In the genomic region with DNA sequence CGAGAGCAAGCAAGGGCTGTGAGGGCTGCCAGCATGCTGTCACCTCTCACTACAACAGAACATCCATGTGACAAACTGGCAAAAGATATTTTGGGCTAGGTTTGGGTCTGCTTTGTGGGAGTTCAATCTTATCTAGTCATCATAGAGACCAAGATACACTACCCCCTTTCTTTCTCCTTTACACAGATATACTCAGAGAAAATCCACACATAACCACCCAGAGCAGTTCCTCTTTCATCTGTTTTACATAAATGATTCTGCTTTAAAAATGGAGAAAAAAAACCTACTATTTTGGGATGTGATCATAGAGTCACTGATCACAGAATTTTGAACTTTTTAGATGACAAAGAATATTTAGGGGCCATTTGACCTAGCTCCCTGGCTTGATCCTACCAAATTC, we compare ENCODE assay signal across 1 cellular context.
TF ChIP-seq lines count a peak whose summit lies in the region.

No MANE protein-coding gene starts in this region.

TF ChIP-seq in GM23338, 12 proteins besides CTCF, POLR2A, EP300 and RAD21 (continued from another document):
- TF ChIP-seq, protein P1, sequence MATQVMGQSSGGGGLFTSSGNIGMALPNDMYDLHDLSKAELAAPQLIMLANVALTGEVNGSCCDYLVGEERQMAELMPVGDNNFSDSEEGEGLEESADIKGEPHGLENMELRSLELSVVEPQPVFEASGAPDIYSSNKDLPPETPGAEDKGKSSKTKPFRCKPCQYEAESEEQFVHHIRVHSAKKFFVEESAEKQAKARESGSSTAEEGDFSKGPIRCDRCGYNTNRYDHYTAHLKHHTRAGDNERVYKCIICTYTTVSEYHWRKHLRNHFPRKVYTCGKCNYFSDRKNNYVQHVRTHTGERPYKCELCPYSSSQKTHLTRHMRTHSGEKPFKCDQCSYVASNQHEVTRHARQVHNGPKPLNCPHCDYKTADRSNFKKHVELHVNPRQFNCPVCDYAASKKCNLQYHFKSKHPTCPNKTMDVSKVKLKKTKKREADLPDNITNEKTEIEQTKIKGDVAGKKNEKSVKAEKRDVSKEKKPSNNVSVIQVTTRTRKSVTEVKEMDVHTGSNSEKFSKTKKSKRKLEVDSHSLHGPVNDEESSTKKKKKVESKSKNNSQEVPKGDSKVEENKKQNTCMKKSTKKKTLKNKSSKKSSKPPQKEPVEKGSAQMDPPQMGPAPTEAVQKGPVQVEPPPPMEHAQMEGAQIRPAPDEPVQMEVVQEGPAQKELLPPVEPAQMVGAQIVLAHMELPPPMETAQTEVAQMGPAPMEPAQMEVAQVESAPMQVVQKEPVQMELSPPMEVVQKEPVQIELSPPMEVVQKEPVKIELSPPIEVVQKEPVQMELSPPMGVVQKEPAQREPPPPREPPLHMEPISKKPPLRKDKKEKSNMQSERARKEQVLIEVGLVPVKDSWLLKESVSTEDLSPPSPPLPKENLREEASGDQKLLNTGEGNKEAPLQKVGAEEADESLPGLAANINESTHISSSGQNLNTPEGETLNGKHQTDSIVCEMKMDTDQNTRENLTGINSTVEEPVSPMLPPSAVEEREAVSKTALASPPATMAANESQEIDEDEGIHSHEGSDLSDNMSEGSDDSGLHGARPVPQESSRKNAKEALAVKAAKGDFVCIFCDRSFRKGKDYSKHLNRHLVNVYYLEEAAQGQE (IDR thresholded peaks at IDR 0.05; ENCODE audit: unreplicated experiment), result no peak
- TF ChIP-seq ZNF331 (CRISPR knock-in tag; IDR thresholded peaks at IDR 0.05; ENCODE audit: low read depth) (no peak), EZH2 (IDR thresholded peaks at IDR 0.05; ENCODE audit: low read depth, unreplicated experiment) (no peak), CREB1 (CRISPR knock-in tag; IDR thresholded peaks at IDR 0.05; ENCODE audit: low read depth) (no peak), STAT1 (IDR thresholded peaks at IDR 0.05; ENCODE audit: unreplicated experiment) (no peak), JUNB (IDR thresholded peaks at IDR 0.05; ENCODE audit: unreplicated experiment) (no peak), EZH2phosphoT487 (IDR thresholded peaks at IDR 0.05; ENCODE audit: unreplicated experiment) (no peak)
- TF ChIP-seq, protein P2, sequence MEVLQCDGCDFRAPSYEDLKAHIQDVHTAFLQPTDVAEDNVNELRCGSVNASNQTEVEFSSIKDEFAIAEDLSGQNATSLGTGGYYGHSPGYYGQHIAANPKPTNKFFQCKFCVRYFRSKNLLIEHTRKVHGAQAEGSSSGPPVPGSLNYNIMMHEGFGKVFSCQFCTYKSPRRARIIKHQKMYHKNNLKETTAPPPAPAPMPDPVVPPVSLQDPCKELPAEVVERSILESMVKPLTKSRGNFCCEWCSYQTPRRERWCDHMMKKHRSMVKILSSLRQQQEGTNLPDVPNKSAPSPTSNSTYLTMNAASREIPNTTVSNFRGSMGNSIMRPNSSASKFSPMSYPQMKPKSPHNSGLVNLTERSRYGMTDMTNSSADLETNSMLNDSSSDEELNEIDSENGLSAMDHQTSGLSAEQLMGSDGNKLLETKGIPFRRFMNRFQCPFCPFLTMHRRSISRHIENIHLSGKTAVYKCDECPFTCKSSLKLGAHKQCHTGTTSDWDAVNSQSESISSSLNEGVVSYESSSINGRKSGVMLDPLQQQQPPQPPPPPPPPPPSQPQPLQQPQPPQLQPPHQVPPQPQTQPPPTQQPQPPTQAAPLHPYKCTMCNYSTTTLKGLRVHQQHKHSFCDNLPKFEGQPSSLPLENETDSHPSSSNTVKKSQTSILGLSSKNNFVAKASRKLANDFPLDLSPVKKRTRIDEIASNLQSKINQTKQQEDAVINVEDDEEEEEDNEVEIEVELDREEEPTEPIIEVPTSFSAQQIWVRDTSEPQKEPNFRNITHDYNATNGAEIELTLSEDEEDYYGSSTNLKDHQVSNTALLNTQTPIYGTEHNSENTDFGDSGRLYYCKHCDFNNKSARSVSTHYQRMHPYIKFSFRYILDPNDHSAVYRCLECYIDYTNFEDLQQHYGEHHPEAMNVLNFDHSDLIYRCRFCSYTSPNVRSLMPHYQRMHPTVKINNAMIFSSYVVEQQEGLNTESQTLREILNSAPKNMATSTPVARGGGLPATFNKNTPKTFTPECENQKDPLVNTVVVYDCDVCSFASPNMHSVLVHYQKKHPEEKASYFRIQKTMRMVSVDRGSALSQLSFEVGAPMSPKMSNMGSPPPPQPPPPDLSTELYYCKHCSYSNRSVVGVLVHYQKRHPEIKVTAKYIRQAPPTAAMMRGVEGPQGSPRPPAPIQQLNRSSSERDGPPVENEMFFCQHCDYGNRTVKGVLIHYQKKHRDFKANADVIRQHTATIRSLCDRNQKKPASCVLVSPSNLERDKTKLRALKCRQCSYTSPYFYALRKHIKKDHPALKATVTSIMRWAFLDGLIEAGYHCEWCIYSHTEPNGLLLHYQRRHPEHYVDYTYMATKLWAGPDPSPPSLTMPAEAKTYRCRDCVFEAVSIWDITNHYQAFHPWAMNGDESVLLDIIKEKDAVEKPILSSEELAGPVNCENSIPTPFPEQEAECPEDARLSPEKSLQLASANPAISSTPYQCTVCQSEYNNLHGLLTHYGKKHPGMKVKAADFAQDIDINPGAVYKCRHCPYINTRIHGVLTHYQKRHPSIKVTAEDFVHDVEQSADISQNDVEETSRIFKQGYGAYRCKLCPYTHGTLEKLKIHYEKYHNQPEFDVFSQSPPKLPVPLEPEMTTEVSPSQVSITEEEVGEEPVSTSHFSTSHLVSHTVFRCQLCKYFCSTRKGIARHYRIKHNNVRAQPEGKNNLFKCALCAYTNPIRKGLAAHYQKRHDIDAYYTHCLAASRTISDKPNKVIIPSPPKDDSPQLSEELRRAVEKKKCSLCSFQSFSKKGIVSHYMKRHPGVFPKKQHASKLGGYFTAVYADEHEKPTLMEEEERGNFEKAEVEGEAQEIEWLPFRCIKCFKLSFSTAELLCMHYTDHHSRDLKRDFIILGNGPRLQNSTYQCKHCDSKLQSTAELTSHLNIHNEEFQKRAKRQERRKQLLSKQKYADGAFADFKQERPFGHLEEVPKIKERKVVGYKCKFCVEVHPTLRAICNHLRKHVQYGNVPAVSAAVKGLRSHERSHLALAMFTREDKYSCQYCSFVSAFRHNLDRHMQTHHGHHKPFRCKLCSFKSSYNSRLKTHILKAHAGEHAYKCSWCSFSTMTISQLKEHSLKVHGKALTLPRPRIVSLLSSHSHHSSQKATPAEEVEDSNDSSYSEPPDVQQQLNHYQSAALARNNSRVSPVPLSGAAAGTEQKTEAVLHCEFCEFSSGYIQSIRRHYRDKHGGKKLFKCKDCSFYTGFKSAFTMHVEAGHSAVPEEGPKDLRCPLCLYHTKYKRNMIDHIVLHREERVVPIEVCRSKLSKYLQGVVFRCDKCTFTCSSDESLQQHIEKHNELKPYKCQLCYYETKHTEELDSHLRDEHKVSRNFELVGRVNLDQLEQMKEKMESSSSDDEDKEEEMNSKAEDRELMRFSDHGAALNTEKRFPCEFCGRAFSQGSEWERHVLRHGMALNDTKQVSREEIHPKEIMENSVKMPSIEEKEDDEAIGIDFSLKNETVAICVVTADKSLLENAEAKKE (CRISPR knock-in tag; IDR thresholded peaks at IDR 0.05), result no peak
